8 cellular contexts compared by ENCODE assay signal in genomic region chr4:11765849-11766453, GRCh38.
DNase-seq lines count a peak whose midpoint lies in the region; ATAC-seq, FAIRE-seq and TF ChIP-seq lines count a peak whose summit lies in the region.

No MANE protein-coding gene starts in this region.

- no peak for TF ChIP-seq POLR2A in A549 (IDR thresholded peaks at IDR 0.05; ENCODE audit: low read length)

- H3K4me3 ChIP-seq in A549 (no peak overlapping the region), epithelial cell of proximal tubule (ENCODE audit: low read depth, low read length) (no peak overlapping the region), coronary artery (no peak overlapping the region)

- no peaks in the 10 kb centered on the region for H3K9me3 ChIP-seq in A549

- TF ChIP-seq RAD21 in A549 (conservative IDR thresholded peaks at IDR 0.05 in 1 of 2, IDR thresholded peaks at IDR 0.05 in 1 of 2) = peak in 1 of 2 experiments; percentile 32; a peak in 1 of 5 replicates

- no peaks in the 10 kb centered on the region for H3K4me1 ChIP-seq in A549

- CTCF ChIA-PET in A549 (lab: Yijun Ruan, JAX) = no interaction called here

- H3K4me2 ChIP-seq in A549 = no peak overlapping the region

- 17% methylated on average over 4 of the region's 4 CpGs for WGBS in A549 (ENCODE audit: missing lambda C conversion rate)

- POLR2A ChIA-PET in A549 (lab: Yijun Ruan, JAX) = no interaction called here

- TF ChIP-seq EP300 in A549 (IDR thresholded peaks at IDR 0.05) = no peak

- ATAC-seq in A549 = peak in 1 of 2 experiments; percentile 65; a peak in 2 of 6 replicates
- peak; percentile 79 for ATAC-seq in HG02852 (IDR thresholded peaks at IDR 0.05; ENCODE audit: unreplicated experiment)
- ATAC-seq in omental fat pad (ENCODE audit: low FRiP score) = peak; percentile 55

- FAIRE-seq in A549 (lab: Jason Lieb, UNC) = no peak

- DNase-seq in A549 (ENCODE audit: low read depth in 1 of 2, low spot score in 1 of 2) = peak; percentile 0 to 37
- DNase-seq in GM03348 (ENCODE audit: low spot score) = peak; percentile 10
- DNase-seq in OCI-M1 (lab: John Stamatoyannopoulos, UW) = peak; percentile 72
- no peak for DNase-seq in epithelial cell of proximal tubule (ENCODE audit: low read depth)
- DNase-seq in omental fat pad (ENCODE audit: low spot score) = no peak
- DNase-seq in coronary artery (ENCODE audit: low spot score) = no peak
- no peak for DNase-seq in effector CD8-positive, alpha-beta T cell (lab: John Stamatoyannopoulos, UW)

- TF ChIP-seq CTCF in A549 (IDR thresholded peaks at IDR 0.05) (peak; percentile 51), epithelial cell of proximal tubule (conservative IDR thresholded peaks at IDR 0.05; ENCODE audit: low read depth, low read length) (peak; percentile 89), omental fat pad (IDR thresholded peaks at IDR 0.05) (no peak), coronary artery (IDR thresholded peaks at IDR 0.05) (no peak)

- H3K27ac ChIP-seq in A549 = no peak overlapping the region
- H3K27ac ChIP-seq in coronary artery = no peak overlapping the region

TF ChIP-seq in A549, 52 proteins besides CTCF, POLR2A, EP300 and RAD21:
- TF ChIP-seq MAZ (IDR thresholded peaks at IDR 0.05; ENCODE audit: borderline replicate concordance, low read depth, low read length) = no peak
- 0 out of 3 replicates have a peak, but pooled peaks have one; percentile 23 for TF ChIP-seq SMC3 (IDR thresholded peaks at IDR 0.05)
TF ChIP-seq in A549: peak in this region for 1.

Comparison
In these comparisons a context has a peak if more than half of its experiments do, and no peak if none do; other contexts are left out.
1. DNase-seq: peak in A549 (2 of 2), GM03348 (single experiment) and OCI-M1 (single experiment); none in epithelial cell of proximal tubule (single experiment), omental fat pad (single experiment), coronary artery (single experiment) and effector CD8-positive, alpha-beta T cell (single experiment).
2. CTCF ChIP-seq: peak in A549 (single experiment) and epithelial cell of proximal tubule (single experiment); none in omental fat pad (0 of 3) and coronary artery (single experiment).